ENCODE assay signal across 8 cellular contexts in the genomic region with DNA sequence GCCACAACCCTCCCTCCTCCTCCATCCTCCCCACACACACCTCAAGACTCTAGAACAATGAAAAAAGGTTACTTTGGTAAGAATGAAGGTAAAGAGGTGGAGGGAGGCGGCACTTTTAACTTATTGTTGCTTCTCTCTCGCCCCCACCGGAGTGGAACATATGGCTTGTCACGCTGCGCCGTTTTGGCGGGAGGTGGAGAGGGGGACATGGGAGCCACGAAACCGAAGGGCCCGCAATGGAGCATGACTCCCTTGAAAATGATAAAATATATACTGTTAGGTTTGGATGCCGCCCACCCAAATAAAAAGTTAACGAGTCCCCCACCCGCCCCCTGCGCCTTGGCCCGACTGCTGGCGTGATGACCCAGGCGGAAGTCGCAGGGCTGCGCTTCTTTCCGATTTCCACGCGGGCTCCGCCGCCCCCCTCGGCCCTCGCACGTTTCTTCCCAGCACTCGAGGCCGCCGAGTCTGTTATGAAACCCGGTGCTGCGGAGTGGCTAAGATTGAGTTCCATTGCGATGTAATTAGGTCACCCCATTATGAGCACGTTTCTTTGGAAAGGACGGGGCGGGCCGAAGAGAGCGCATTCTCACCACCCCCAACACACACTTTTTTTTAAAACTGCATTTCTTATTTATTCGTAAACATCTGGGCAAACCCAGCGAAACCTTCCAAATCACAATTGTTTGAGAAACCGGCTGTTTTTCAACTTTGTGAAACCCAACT. TPM values are rescaled to one million over a fixed set of nuclear protein-coding genes. Genes with fewer than 3 reads are reported as not detected.
DNase-seq lines count a peak whose midpoint lies in the region; ATAC-seq, FAIRE-seq and TF ChIP-seq lines count a peak whose summit lies in the region.

No MANE protein-coding gene starts in this region.

- SMC1A ChIA-PET in GM12878 (lab: Charles Lee; ENCODE audit: uncharacterized antibody, unreplicated experiment): interaction anchor here (1.0 to 4.9 kb wide), 7 partner anchors 8 to 850 kb away, joined by 3 to 78 read pairs (median 3); no protein-coding TSS in a partner anchor

- CTCF ChIA-PET in HCT116 (lab: Charles Lee) (interaction anchor here (1.4 kb wide), 1 partner anchor 8 kb away, joined by 4 read pairs; no protein-coding TSS in a partner anchor), GM12878 (lab: Yijun Ruan, JAX) (interaction anchor here (1.4 to 3.2 kb wide), 3 partner anchors 18 to 27 kb away, joined by 3 to 26 read pairs (median 7); no protein-coding TSS in a partner anchor)

- DNase-seq in Ammon's horn (ENCODE audit: low spot score): peak; percentile 62
- no peak for DNase-seq in HCT116 (ENCODE audit: low read depth, low spot score)
- peak; percentile 70 for DNase-seq in T-helper 9 cell
- DNase-seq in GM12878 (ENCODE audit: low read depth, low spot score): no peak
- DNase-seq in small intestine: peak; percentile 81
- DNase-seq in putamen (ENCODE audit: low spot score): no peak

- H3K36me3 ChIP-seq in HCT116 (ENCODE audit: control insufficient read depth in 1 of 2, insufficient read depth in 2 of 2, low read length in 2 of 2) (peaks cover 20 to 29% of the 10 kb centered on the region in 2 experiments), GM12878 (ENCODE audit: control insufficient read depth in 2 of 2, insufficient read depth in 2 of 2, low read length in 1 of 2) (peaks cover 7 to 12% of the 10 kb centered on the region in 2 experiments; a peak in 3 of 4 replicates), iPS-15b (ENCODE audit: control insufficient read depth, insufficient read depth, low read length) (peaks cover 16% of the 10 kb centered on the region), small intestine (ENCODE audit: control insufficient read depth in 2 of 2, insufficient read depth in 2 of 2, low read length in 2 of 2) (peaks cover 10% of the 10 kb centered on the region in 2 donors)

- RAD21 ChIA-PET in HCT116 (lab: Charles Lee; ENCODE audit: low non-redundant PET in 1 of 2, low total read pairs in 2 of 2, uncharacterized antibody in 2 of 2, unreplicated experiment in 2 of 2): no interaction called here
- RAD21 ChIA-PET in GM12878 (lab: Charles Lee; ENCODE audit: unreplicated experiment): interaction anchor here (1.3 to 3.8 kb wide), 3 partner anchors 20 to 543 kb away, joined by 6 to 76 read pairs (median 7); no protein-coding TSS in a partner anchor

- H4K20me1 ChIP-seq in HCT116 (ENCODE audit: insufficient read depth): peaks cover 6% of the 10 kb centered on the region; the same call in 1 of the 2 replicates
- H4K20me1 ChIP-seq in GM12878 (ENCODE audit: control insufficient read depth, insufficient read depth): peaks cover 18% of the 10 kb centered on the region

- peak overlapping the region; percentile 99 for H3K27ac ChIP-seq in HCT116 (ENCODE audit: low read depth, low read length)
- H3K27ac ChIP-seq in GM12878 (ENCODE audit: control insufficient read depth, insufficient read depth): peak overlapping the region; percentile 100
- peak overlapping the region; percentile 99 for H3K27ac ChIP-seq in small intestine (ENCODE audit: low read depth in 1 of 2, low read length in 1 of 2)

- H3K79me2 ChIP-seq in HCT116 (ENCODE audit: insufficient read depth, low read length): peaks cover 63% of the 10 kb centered on the region
- H3K79me2 ChIP-seq in GM12878 (ENCODE audit: control insufficient read depth, insufficient read depth, low read length): peaks cover 65% of the 10 kb centered on the region

- 1% methylated on average over 41 of the region's 41 CpGs for WGBS in GM12878 (ENCODE audit: insufficient coverage, insufficient replicate concordance, low lambda C conversion rate, missing lambda C conversion rate)
- 0 to 1% (median 1%) methylated on average over 40 to 41 of the region's 41 CpGs for WGBS in small intestine, 3 donors

- H3K27me3 ChIP-seq in HCT116 (ENCODE audit: insufficient read depth, low read length) (no peaks in the 10 kb centered on the region), GM12878 (replicated peaks in 1 of 2; ENCODE audit: control insufficient read depth in 2 of 2, insufficient read depth in 2 of 2, low read length in 1 of 2) (no peaks in the 10 kb centered on the region), iPS-15b (ENCODE audit: control insufficient read depth, insufficient read depth, low read length) (no peaks in the 10 kb centered on the region), small intestine (ENCODE audit: control insufficient read depth in 2 of 2, insufficient read depth in 2 of 2, low read length in 2 of 2) (no peaks in the 10 kb centered on the region)

- BruUV-seq in HCT116 (replicated peaks; lab: Mats Ljungman, UMichigan): no TSS peak
- BruUV-seq in GM12878 (replicated peaks; lab: Mats Ljungman, UMichigan): no TSS peak

- POLR2A ChIA-PET in HCT116 (lab: Charles Lee): interaction anchor here (1.0 to 2.1 kb wide), 5 partner anchors 9 to 248 kb away, joined by 3 to 11 read pairs (median 4); no protein-coding TSS in a partner anchor
- POLR2A ChIA-PET in GM12878 (lab: Charles Lee): interaction anchor here (0.9 to 3.8 kb wide), 5 partner anchors 8 to 31 kb away, joined by 3 to 17 read pairs (median 7); no protein-coding TSS in a partner anchor

- no peak for TF ChIP-seq CTCF in HCT116 (IDR thresholded peaks at IDR 0.05 in 2 of 3, conservative IDR thresholded peaks at IDR 0.05 in 1 of 3; ENCODE audit: borderline replicate concordance in 1 of 3, insufficient read depth in 1 of 3, low read depth in 2 of 3, low read length in 2 of 3)
- TF ChIP-seq CTCF in GM12878 (IDR thresholded peaks at IDR 0.05 in 2 of 3, conservative IDR thresholded peaks at IDR 0.05 in 1 of 3; ENCODE audit: control insufficient read depth in 2 of 3, extremely low read depth in 1 of 3, insufficient read depth in 1 of 3, low read depth in 3 of 3, low read length in 3 of 3): no peak

- intact Hi-C loops in HCT116 (cut with micrococcal nuclease) (loop anchor here (5.0 kb wide), 1 partner anchor 652 kb away; no protein-coding TSS in a partner anchor), GM12878 (cut with micrococcal nuclease; ENCODE audit: unreplicated experiment) (no loop called here)

- H3K9me2 ChIP-seq in HCT116 (ENCODE audit: insufficient read depth): no peaks in the 10 kb centered on the region

- H3K4me2 ChIP-seq in HCT116 (ENCODE audit: low read length): peak overlapping the region; percentile 81
- peak overlapping the region; percentile 97 for H3K4me2 ChIP-seq in GM12878 (ENCODE audit: control insufficient read depth, insufficient read depth)

- ATAC-seq in HCT116 (no peak), GM12878 (peak; percentile 6), GM21737 (IDR thresholded peaks at IDR 0.05; ENCODE audit: unreplicated experiment) (no peak)

- H2AFZ ChIP-seq in HCT116 (ENCODE audit: low read depth, low read length, poor library complexity, severe bottlenecking) (no peak overlapping the region), GM12878 (ENCODE audit: control insufficient read depth, low read depth, low read length) (no peak overlapping the region)

- H3K9ac ChIP-seq in HCT116 (ENCODE audit: low read length): peak overlapping the region; percentile 94
- H3K9ac ChIP-seq in GM12878 (ENCODE audit: control insufficient read depth, insufficient read depth, low read length): peak overlapping the region; percentile 99
- H3K9ac ChIP-seq in iPS-15b (ENCODE audit: low read depth, low read length): peak overlapping the region; percentile 84

- H3K4me3 ChIP-seq in HCT116 (replicated peaks in 1 of 2; ENCODE audit: low read depth in 1 of 2, low read length in 2 of 2): peak overlapping the region; percentile 83 to 89
- H3K4me3 ChIP-seq in GM12878: peak overlapping the region; percentile 97
- H3K4me3 ChIP-seq in iPS-15b (ENCODE audit: low read depth, low read length): peak overlapping the region; percentile 63
- H3K4me3 ChIP-seq in small intestine (ENCODE audit: low read depth in 1 of 2, low read length in 2 of 2): peak overlapping the region; percentile 66

- H3K4me1 ChIP-seq in HCT116 (ENCODE audit: control insufficient read depth in 1 of 2, insufficient read depth in 2 of 2, low read length in 2 of 2): peaks cover 30 to 68% of the 10 kb centered on the region in 2 experiments
- peaks cover 18% of the 10 kb centered on the region for H3K4me1 ChIP-seq in GM12878 (ENCODE audit: control insufficient read depth, insufficient read depth, low read length)
- peaks cover 15% of the 10 kb centered on the region for H3K4me1 ChIP-seq in iPS-15b (ENCODE audit: control insufficient read depth, insufficient read depth, low read length)
- peaks cover 0 to 3% of the 10 kb centered on the region in 2 donors for H3K4me1 ChIP-seq in small intestine (ENCODE audit: control insufficient read depth in 2 of 2, insufficient read depth in 1 of 2, low read depth in 1 of 2, low read length in 1 of 2)

- TF ChIP-seq EP300 in GM12878 (IDR thresholded peaks at IDR 0.05; ENCODE audit: borderline replicate concordance in 1 of 2, control insufficient read depth in 1 of 2, low read depth in 2 of 2, low read length in 2 of 2): no peak

- in situ Hi-C loops in GM12878 (cut with MboI): loop anchor here (5.0 to 10.0 kb wide), 3 partner anchors 392 to 547 kb away; no protein-coding TSS in a partner anchor

- TF ChIP-seq POLR2A in HCT116 (IDR thresholded peaks at IDR 0.05; ENCODE audit: borderline replicate concordance, extremely low read depth, insufficient read depth, insufficient read length) (no peak), GM12878 (IDR thresholded peaks at IDR 0.05; ENCODE audit: low read depth, low read length) (peak; percentile 80)

- TF ChIP-seq RAD21 in HCT116 (IDR thresholded peaks at IDR 0.05; ENCODE audit: low read depth) (no peak), GM12878 (IDR thresholded peaks at IDR 0.05; ENCODE audit: insufficient read depth, low read depth, low read length) (no peak)

- H3K9me3 ChIP-seq in HCT116 (ENCODE audit: control insufficient read depth in 1 of 2, insufficient read depth in 1 of 2, low read depth in 1 of 2, low read length in 2 of 2) (no peaks in the 10 kb centered on the region), GM12878 (replicated peaks; ENCODE audit: control insufficient read depth, insufficient read depth, low read length) (no peaks in the 10 kb centered on the region; the same call in 1 of the 3 replicates), iPS-15b (ENCODE audit: control insufficient read depth, insufficient read depth, low read length) (no peaks in the 10 kb centered on the region), small intestine (ENCODE audit: control insufficient read depth, low read depth) (no peaks in the 10 kb centered on the region)

- FAIRE-seq in GM12878 (lab: Jason Lieb, UNC) (no peak), small intestine (lab: Jason Lieb, UNC) (no peak)

RNA-seq across cellular contexts. Expression of a gene that starts 1.4 kb away (rescaled TPM):
- total RNA-seq in HCT116 (2021; ENCODE audit: unreplicated experiment): 304 TPM
- 177 and 302 TPM in 2 replicates for polyA plus RNA-seq in HCT116 (2012)
- 120 and 134 TPM in 2 replicates for total RNA-seq in GM12878 (2013; cell fraction: nucleolus; rRNA removed)
- total RNA-seq in GM12878 (2014; rRNA removed): 27.9 and 31.3 TPM in 2 replicates
- 27.0 and 28.3 TPM in 2 replicates for total RNA-seq in GM12878 (2014; rRNA removed; fragmentation: Illumina TruSeq; extraction: Trizol)
- total RNA-seq in GM12878 (2021): 166 and 184 TPM in 2 replicates
- polyA plus RNA-seq in GM12878 (2011; ENCODE audit: low read depth): 21.7 TPM
- polyA plus RNA-seq in GM12878 (2011; rRNA removed): 47.4 and 53.5 TPM in 2 replicates
- 143 and 162 TPM in 2 replicates for polyA plus RNA-seq in GM12878 (2011; cell fraction: cytosol; rRNA removed)
- polyA plus RNA-seq in GM12878 (2011; cell fraction: nucleus; rRNA removed): 173 and 272 TPM in 2 replicates
- polyA plus RNA-seq in GM12878 (2012): 67.3 and 98.4 TPM in 2 replicates
- polyA plus RNA-seq in GM12878 (2014; fragmentation: Illumina TruSeq; extraction: Trizol): 69.3 and 78.7 TPM in 2 replicates
- 10 to 100 TPM; 22.0 to 22.6 TPM for polyA plus RNA-seq in GM12878 (2014; fragmentation: Nextera tagmentation; extraction: Ambion mirVana)
- 96.1 and 121 TPM in 2 replicates for polyA plus RNA-seq in GM12878 (2014; rRNA removed)
- polyA plus RNA-seq in GM12878 (2016; fragmentation: Nextera tagmentation; extraction: Ambion mirVana): 100 to 1,000 TPM; 119 to 138 TPM
- 29.0 and 48.5 TPM in 2 replicates for polyA minus RNA-seq in GM12878 (2011; rRNA and poly(A)+ RNA removed)
- polyA minus RNA-seq in GM12878 (2011; cell fraction: cytosol; rRNA and poly(A)+ RNA removed): 183 and 200 TPM in 2 replicates
- polyA minus RNA-seq in GM12878 (2011; cell fraction: nucleus; rRNA and poly(A)+ RNA removed): 63.3 and 109 TPM in 2 replicates
- 10 to 100 TPM; 27.6 to 70.7 (median 33.1) TPM for polyA plus RNA-seq in small intestine

Comparison
In these comparisons a context has a peak if more than half of its experiments do, and no peak if none do; other contexts are left out.
1. DNase-seq: peak in Ammon's horn (single experiment), T-helper 9 cell (single experiment) and small intestine (single experiment); none in HCT116 (single experiment), GM12878 (single experiment) and putamen (single experiment).
2. Peak in every context shown above with its lines, with median percentiles within 50 percentile points of each other: H3K27ac ChIP-seq, H3K4me3 ChIP-seq and H3K9ac ChIP-seq.